Comparison of ENCODE assay signal across 8 cellular contexts in the genomic region with DNA sequence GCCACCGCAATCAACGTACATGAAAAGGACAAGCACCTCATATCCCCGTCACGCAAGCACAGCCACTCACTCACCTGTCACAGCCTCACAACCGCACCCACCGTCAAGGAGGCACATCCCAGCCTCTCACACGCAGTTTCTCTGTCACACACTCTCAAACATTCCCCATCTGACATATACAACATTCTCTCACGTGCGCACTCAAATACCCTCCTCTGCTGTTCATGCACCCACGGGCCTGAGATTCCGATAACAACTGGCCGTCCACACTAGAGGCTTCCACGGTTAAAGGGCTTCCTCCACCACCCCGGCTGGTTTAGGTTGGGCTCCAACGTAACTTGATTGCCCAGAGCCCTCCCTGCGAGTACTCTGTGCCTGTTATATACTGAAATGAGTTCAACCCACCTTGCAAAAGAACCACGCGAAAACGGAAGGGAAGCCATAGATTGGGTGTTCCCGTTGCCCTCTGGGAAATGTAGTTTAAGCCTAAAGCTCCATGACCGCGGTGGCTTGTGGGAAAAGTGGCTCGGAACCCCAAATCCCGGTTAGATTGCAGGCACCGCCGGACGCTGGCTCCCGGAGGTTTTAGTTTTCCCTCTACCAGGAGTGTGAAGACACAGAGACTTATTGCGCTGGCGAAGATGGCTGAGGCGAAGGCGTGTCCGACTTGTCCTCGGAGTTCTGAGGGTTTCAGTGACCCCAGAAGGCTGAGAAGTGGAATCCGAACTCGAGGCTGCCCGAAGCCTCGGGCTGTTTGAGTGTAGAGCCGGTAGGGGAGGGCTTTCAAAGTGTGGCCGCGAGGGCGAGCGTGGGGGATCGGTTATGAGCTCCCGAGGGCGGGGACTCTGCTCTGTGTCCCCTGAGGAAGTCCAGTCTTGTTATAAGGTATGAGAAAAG. TPM values are rescaled to one million over a fixed set of nuclear protein-coding genes. Genes with fewer than 3 reads are reported as not detected.
DNase-seq lines count a peak whose midpoint lies in the region; ATAC-seq, FAIRE-seq and TF ChIP-seq lines count a peak whose summit lies in the region.

A gene (minus strand): TSS at position 448 of the 897 bp plus-strand sequence. CDS start 5,857 bp downstream, outside the sequence.

- TF ChIP-seq CTCF in A549 (IDR thresholded peaks at IDR 0.05) (no peak), VCaP (conservative IDR thresholded peaks at IDR 0.05) (no peak; the same call in 1 of the 2 replicates), mammary epithelial cell (conservative IDR thresholded peaks at IDR 0.05 in 1 of 2, IDR thresholded peaks at IDR 0.05 in 1 of 2; ENCODE audit: extremely low read depth in 1 of 2, insufficient read depth in 1 of 2, low read depth in 1 of 2, low read length in 2 of 2) (peak in 1 of 2 donors; percentile 12)

- POLR2A ChIA-PET in A549 (lab: Yijun Ruan, JAX) = interaction anchor here (0.6 to 1.3 kb wide), 12 partner anchors 19 to 1565 kb away, joined by 3 to 8 read pairs (median 4); a partner anchor contains a TSS

- ATAC-seq in A549 = peak; percentile 98
- ATAC-seq in HG03097 (IDR thresholded peaks at IDR 0.05; ENCODE audit: low FRiP score, unreplicated experiment) = peak; percentile 77

- H3K27me3 ChIP-seq in mammary epithelial cell (ENCODE audit: insufficient read depth, low read length) = no peaks in the 10 kb centered on the region

- intact Hi-C loops in mammary epithelial cell (cut with micrococcal nuclease) = loop anchor here (1.0 to 2.0 kb wide), 4 partner anchors 60 to 313 kb away; a partner anchor contains a TSS

- in situ Hi-C loops in mammary epithelial cell (cut with MboI; ENCODE audit: low sequenced_read_pairs in 2 of 2) = no loop called here

- no peaks in the 10 kb centered on the region for H3K4me1 ChIP-seq in A549
- peaks cover 5% of the 10 kb centered on the region for H3K4me1 ChIP-seq in mammary epithelial cell (ENCODE audit: insufficient read depth, low read length)

- TF ChIP-seq POLR2A in A549 (IDR thresholded peaks at IDR 0.05; ENCODE audit: low read length) (no peak; the same call in none of the 2 replicates), GM18526 (IDR thresholded peaks at IDR 0.05; ENCODE audit: extremely low read depth, insufficient read length) (peak; percentile 54)

- H3K36me3 ChIP-seq in mammary epithelial cell (ENCODE audit: insufficient read depth, low read length) = no peaks in the 10 kb centered on the region

- TF ChIP-seq RAD21 in A549 (conservative IDR thresholded peaks at IDR 0.05 in 1 of 2, IDR thresholded peaks at IDR 0.05 in 1 of 2) = no peak

- H3K4me3 ChIP-seq in A549 (peak within 1 kb of the TSS; percentile 59), mammary epithelial cell (replicated peaks in 1 of 3; ENCODE audit: insufficient read depth in 1 of 3, low read depth in 2 of 3, low read length in 3 of 3) (peak within 1 kb of the TSS; percentile 60 to 79 (median 63)), skin epidermis (peak within 1 kb of the TSS; percentile 57 to 75 (median 62))

- WGBS in A549 (ENCODE audit: missing lambda C conversion rate) = 3% methylated on average over 46 of the region's 46 CpGs
- 2% methylated on average over 27 of the region's 46 CpGs for WGBS in mammary epithelial cell (ENCODE audit: low coverage, missing lambda C conversion rate)

- TF ChIP-seq EP300 in A549 (IDR thresholded peaks at IDR 0.05) = no peak

- dilution Hi-C loops in mammary epithelial cell (cut with HindIII; ENCODE audit: low sequenced_read_pairs) = no loop called here

- H3K27ac ChIP-seq in A549 = peak within 1 kb of the TSS; percentile 72 to 83
- H3K27ac ChIP-seq in VCaP = peak within 1 kb of the TSS; percentile 85
- H3K27ac ChIP-seq in mammary epithelial cell (ENCODE audit: insufficient read depth, low read depth, low read length) = peak within 1 kb of the TSS; percentile 34
- peak within 1 kb of the TSS; percentile 43 to 92 (median 84) for H3K27ac ChIP-seq in skin epidermis

- peaks cover 4% of the 10 kb centered on the region for H3K79me2 ChIP-seq in mammary epithelial cell (ENCODE audit: insufficient read depth, low read length)

- CTCF ChIA-PET in A549 (lab: Yijun Ruan, JAX) = interaction anchor here (0.6 to 1.3 kb wide), 5 partner anchors 8 to 122 kb away, joined by 3 read pairs; no protein-coding TSS in a partner anchor
- CTCF ChIA-PET in mammary epithelial cell (lab: Charles Lee; ENCODE audit: low non-redundant PET) = interaction anchor here (0.6 kb wide), 1 partner anchor 1258 kb away, joined by 8 read pairs; no protein-coding TSS in a partner anchor

- H4K20me1 ChIP-seq in mammary epithelial cell (ENCODE audit: insufficient read depth, low read length) = no peaks in the 10 kb centered on the region

- peak within 1 kb of the TSS; percentile 97 for H2AFZ ChIP-seq in mammary epithelial cell (ENCODE audit: low read depth, low read length)

- DNase-seq in A549 (ENCODE audit: low read depth in 1 of 2, low spot score in 1 of 2) (peak; percentile 96 to 98), NCI-H2196 (lab: John Stamatoyannopoulos, UW; ENCODE audit: unreplicated experiment) (peak; percentile 68), mammary epithelial cell (peak; percentile 89), iPS-NIHi11 (ENCODE audit: low spot score) (peak; percentile 91)

- peak within 1 kb of the TSS; percentile 66 for H3K9ac ChIP-seq in mammary epithelial cell (ENCODE audit: insufficient read depth, low read length)

- no TSS peak for BruUV-seq in mammary epithelial cell (replicated peaks; lab: Mats Ljungman, UMichigan)

- H3K4me2 ChIP-seq in A549 (peak within 1 kb of the TSS; percentile 65), mammary epithelial cell (ENCODE audit: insufficient read depth, low read depth, low read length) (peak within 1 kb of the TSS; percentile 63)

- peak; percentile 99 for FAIRE-seq in A549 (lab: Jason Lieb, UNC)

- H3K9me3 ChIP-seq in A549 (peaks cover 86% of the 10 kb centered on the region), mammary epithelial cell (replicated peaks; ENCODE audit: insufficient read depth, low read length) (no peaks in the 10 kb centered on the region)

TF ChIP-seq in A549, 52 proteins besides CTCF, POLR2A, EP300 and RAD21 (continues in another document):
- TF ChIP-seq HOXB13 (CRISPR knock-in tag; IDR thresholded peaks at IDR 0.05; ENCODE audit: low read depth) (no peak), TP53 (CRISPR knock-in tag; IDR thresholded peaks at IDR 0.05) (0 out of 2 replicates have a peak, but pooled peaks have one; percentile 56), JUN (IDR thresholded peaks at IDR 0.05) (peak; percentile 40 to 78; a peak in 4 of 5 replicates), PHF8 (IDR thresholded peaks at IDR 0.05; ENCODE audit: borderline replicate concordance, low read depth) (peak; percentile 64), RFX5 (IDR thresholded peaks at IDR 0.05) (0 out of 2 replicates have a peak, but pooled peaks have one; percentile 28), ZFP36 (IDR thresholded peaks at IDR 0.05; ENCODE audit: borderline replicate concordance, partially characterized antibody) (no peak)
- TF ChIP-seq, protein P1, sequence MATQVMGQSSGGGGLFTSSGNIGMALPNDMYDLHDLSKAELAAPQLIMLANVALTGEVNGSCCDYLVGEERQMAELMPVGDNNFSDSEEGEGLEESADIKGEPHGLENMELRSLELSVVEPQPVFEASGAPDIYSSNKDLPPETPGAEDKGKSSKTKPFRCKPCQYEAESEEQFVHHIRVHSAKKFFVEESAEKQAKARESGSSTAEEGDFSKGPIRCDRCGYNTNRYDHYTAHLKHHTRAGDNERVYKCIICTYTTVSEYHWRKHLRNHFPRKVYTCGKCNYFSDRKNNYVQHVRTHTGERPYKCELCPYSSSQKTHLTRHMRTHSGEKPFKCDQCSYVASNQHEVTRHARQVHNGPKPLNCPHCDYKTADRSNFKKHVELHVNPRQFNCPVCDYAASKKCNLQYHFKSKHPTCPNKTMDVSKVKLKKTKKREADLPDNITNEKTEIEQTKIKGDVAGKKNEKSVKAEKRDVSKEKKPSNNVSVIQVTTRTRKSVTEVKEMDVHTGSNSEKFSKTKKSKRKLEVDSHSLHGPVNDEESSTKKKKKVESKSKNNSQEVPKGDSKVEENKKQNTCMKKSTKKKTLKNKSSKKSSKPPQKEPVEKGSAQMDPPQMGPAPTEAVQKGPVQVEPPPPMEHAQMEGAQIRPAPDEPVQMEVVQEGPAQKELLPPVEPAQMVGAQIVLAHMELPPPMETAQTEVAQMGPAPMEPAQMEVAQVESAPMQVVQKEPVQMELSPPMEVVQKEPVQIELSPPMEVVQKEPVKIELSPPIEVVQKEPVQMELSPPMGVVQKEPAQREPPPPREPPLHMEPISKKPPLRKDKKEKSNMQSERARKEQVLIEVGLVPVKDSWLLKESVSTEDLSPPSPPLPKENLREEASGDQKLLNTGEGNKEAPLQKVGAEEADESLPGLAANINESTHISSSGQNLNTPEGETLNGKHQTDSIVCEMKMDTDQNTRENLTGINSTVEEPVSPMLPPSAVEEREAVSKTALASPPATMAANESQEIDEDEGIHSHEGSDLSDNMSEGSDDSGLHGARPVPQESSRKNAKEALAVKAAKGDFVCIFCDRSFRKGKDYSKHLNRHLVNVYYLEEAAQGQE (IDR thresholded peaks at IDR 0.05) = no peak
- TF ChIP-seq, protein P2, sequence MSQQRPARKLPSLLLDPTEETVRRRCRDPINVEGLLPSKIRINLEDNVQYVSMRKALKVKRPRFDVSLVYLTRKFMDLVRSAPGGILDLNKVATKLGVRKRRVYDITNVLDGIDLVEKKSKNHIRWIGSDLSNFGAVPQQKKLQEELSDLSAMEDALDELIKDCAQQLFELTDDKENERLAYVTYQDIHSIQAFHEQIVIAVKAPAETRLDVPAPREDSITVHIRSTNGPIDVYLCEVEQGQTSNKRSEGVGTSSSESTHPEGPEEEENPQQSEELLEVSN (IDR thresholded peaks at IDR 0.05; ENCODE audit: borderline replicate concordance, low read depth) = peak; percentile 97
- TF ChIP-seq, protein P3, sequence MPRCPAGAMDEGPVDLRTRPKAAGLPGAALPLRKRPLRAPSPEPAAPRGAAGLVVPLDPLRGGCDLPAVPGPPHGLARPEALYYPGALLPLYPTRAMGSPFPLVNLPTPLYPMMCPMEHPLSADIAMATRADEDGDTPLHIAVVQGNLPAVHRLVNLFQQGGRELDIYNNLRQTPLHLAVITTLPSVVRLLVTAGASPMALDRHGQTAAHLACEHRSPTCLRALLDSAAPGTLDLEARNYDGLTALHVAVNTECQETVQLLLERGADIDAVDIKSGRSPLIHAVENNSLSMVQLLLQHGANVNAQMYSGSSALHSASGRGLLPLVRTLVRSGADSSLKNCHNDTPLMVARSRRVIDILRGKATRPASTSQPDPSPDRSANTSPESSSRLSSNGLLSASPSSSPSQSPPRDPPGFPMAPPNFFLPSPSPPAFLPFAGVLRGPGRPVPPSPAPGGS (IDR thresholded peaks at IDR 0.05) = peak; percentile 29; the same call in 1 of the 3 replicates

RNA-seq across cellular contexts. Expression of the gene that starts here (rescaled TPM):
- 5.8 and 8.5 TPM in 2 replicates for polyA plus RNA-seq in A549 (2011; rRNA removed)
- 1.2 and 1.3 TPM in 2 replicates for polyA plus RNA-seq in A549 (2012; cell fraction: cytosol; rRNA removed)
- polyA plus RNA-seq in A549 (2012; cell fraction: nucleus; rRNA removed) = 0.77 and 1.2 TPM in 2 replicates
- 3.0 to 5.9 TPM (median 4.6 TPM) in 3 replicates for polyA plus RNA-seq in A549 (2017; fragmentation: RNase III; extraction: RNeasy Plus Mini Kit Qiagen cat#74134 plus additional on column Dnase treatment)
- polyA minus RNA-seq in A549 (2011; rRNA and poly(A)+ RNA removed) = 7.2 and 14.8 TPM in 2 replicates
- 1 to 10 TPM; 5.5 to 8.7 TPM for total RNA-seq in mammary epithelial cell
- polyA plus RNA-seq in mammary epithelial cell = 5.9 TPM
- 2.3 TPM for polyA minus RNA-seq in mammary epithelial cell

Comparison
In these comparisons a context has a peak if more than half of its experiments do, and no peak if none do; other contexts are left out.
1. Peak in every context shown above with its lines: DNase-seq, ATAC-seq, H3K4me3 ChIP-seq and H3K27ac ChIP-seq.
2. H3K27ac ChIP-seq: peak in every context shown above with its lines; median percentile 85 in VCaP; 84 in skin epidermis; 78 in A549; 34 in mammary epithelial cell.